Comparison of ENCODE assay signal across 9 cellular contexts in genomic region chr22:38257650-38258246, GRCh38. TPM values are rescaled to one million over a fixed set of nuclear protein-coding genes. Genes with fewer than 3 reads are reported as not detected.
DNase-seq lines count a peak whose midpoint lies in the region; ATAC-seq, FAIRE-seq and TF ChIP-seq lines count a peak whose summit lies in the region.
"Had no signal": no experiment of that assay in that cellular context is flagged by ENCODE, and none has a peak within 500 bp of the region (broad histone marks: within the 10 kb centered on the region; RNA-seq: fewer than 3 reads in every experiment).

No MANE protein-coding gene starts in this region.

- in situ Hi-C loops in HepG2 (cut with HindIII; ENCODE audit: extremely low pct_ligation_motif_present, low pct_unique_long_range_greater_than_20kb) = no loop called here

- peak; percentile 42 for ATAC-seq in HepG2
- ATAC-seq in HG03439 (IDR thresholded peaks at IDR 0.05; ENCODE audit: unreplicated experiment) = no peak

- POLR2A ChIA-PET in HepG2 (lab: Yijun Ruan, JAX) = interaction anchor here (0.7 kb wide), 1 partner anchor 333 kb away, joined by 4 read pairs; no protein-coding TSS in a partner anchor

- intact Hi-C loops in HepG2 (cut with micrococcal nuclease; ENCODE audit: unreplicated experiment) = no loop called here
- intact Hi-C loops in thyroid gland (cut with DNase I) = no loop called here

- H3K9me3 ChIP-seq in adipocyte (ENCODE audit: control insufficient read depth, low read length) (no peaks in the 10 kb centered on the region), HepG2 (ENCODE audit: low read length) (no peaks in the 10 kb centered on the region), thyroid gland (no peaks in the 10 kb centered on the region)

- peaks cover 48% of the 10 kb centered on the region for H3K4me1 ChIP-seq in adipocyte (ENCODE audit: control insufficient read depth, insufficient read depth, low read length)
- H3K4me1 ChIP-seq in HepG2 (ENCODE audit: insufficient read depth, low read length) = peaks cover 45% of the 10 kb centered on the region
- peaks cover 36 to 54% of the 10 kb centered on the region in 2 donors for H3K4me1 ChIP-seq in thyroid gland

- CTCF ChIA-PET in HepG2 (lab: Yijun Ruan, JAX; ENCODE audit: low intra/inter-chr PET ratio, low total read pairs) = no interaction called here

- TF ChIP-seq POLR2A in HepG2 (IDR thresholded peaks at IDR 0.05; ENCODE audit: insufficient read depth in 1 of 2, low read depth in 2 of 2, low read length in 2 of 2) (no peak), thyroid gland (IDR thresholded peaks at IDR 0.05) (no peak)

- peaks cover 14% of the 10 kb centered on the region for H3K79me2 ChIP-seq in HepG2 (ENCODE audit: insufficient read depth, low read length)

- DNase-seq in NCI-H146 (lab: John Stamatoyannopoulos, UW) (peak; percentile 86), adipocyte (ENCODE audit: low read depth) (peak; percentile 20), HepG2 (ENCODE audit: low spot score) (no peak), thyroid gland (peak in 1 of 2 donors; percentile 22), NAMALWA (ENCODE audit: low spot score) (no peak), AG08396 (ENCODE audit: low spot score) (no peak), NCI-H226 (no peak)
- DNase-seq: islet precursor cell had no signal

- peak; percentile 48 for TF ChIP-seq CTCF in HepG2 (CRISPR knock-in tag; IDR thresholded peaks at IDR 0.05)
- TF ChIP-seq CTCF in thyroid gland (IDR thresholded peaks at IDR 0.05) = peak in 1 of 6 experiments; percentile 18

- no peak for TF ChIP-seq RAD21 in HepG2 (CRISPR knock-in tag; IDR thresholded peaks at IDR 0.05)

- H4K20me1 ChIP-seq in HepG2 (ENCODE audit: insufficient read depth, low read length) = no peaks in the 10 kb centered on the region; the same call in 1 of the 2 replicates

- no TSS peak for BruUV-seq in HepG2 (replicated peaks; lab: Mats Ljungman, UMichigan)

- no peak overlapping the region for H2AFZ ChIP-seq in HepG2 (ENCODE audit: low read length)

- H3K27me3 ChIP-seq in adipocyte (replicated peaks; ENCODE audit: control insufficient read depth, insufficient read depth, low read length) = no peaks in the 10 kb centered on the region
- no peaks in the 10 kb centered on the region for H3K27me3 ChIP-seq in HepG2 (ENCODE audit: control insufficient read depth in 1 of 2, insufficient read depth in 2 of 2, low read length in 2 of 2)
- no peaks in the 10 kb centered on the region for H3K27me3 ChIP-seq in thyroid gland

- H3K9ac ChIP-seq in adipocyte (ENCODE audit: low read length) = peak overlapping the region; percentile 86
- H3K9ac ChIP-seq in HepG2 (ENCODE audit: insufficient read depth, low read depth, low read length) = no peak overlapping the region

- no peaks in the 10 kb centered on the region for H3K36me3 ChIP-seq in adipocyte (ENCODE audit: control insufficient read depth, insufficient read depth, low read length, severe bottlenecking)
- no peaks in the 10 kb centered on the region for H3K36me3 ChIP-seq in HepG2 (replicated peaks in 1 of 2; ENCODE audit: control insufficient read depth in 1 of 2, insufficient read depth in 2 of 2, low read length in 2 of 2)
- no peaks in the 10 kb centered on the region for H3K36me3 ChIP-seq in thyroid gland

- TF ChIP-seq EP300 in HepG2 (IDR thresholded peaks at IDR 0.05; ENCODE audit: low read depth in 2 of 2, low read length in 2 of 2) = no peak
- no peak for TF ChIP-seq EP300 in HepG2 (CRISPR knock-in tag; IDR thresholded peaks at IDR 0.05; ENCODE audit: borderline replicate concordance)

- FAIRE-seq in HepG2 (lab: Jason Lieb, UNC) = no peak

- H3K4me2 ChIP-seq in HepG2 (ENCODE audit: low read depth, low read length) = no peak overlapping the region

- H3K4me3 ChIP-seq in adipocyte (ENCODE audit: low read length) (peak overlapping the region; percentile 75), HepG2 (replicated peaks in 1 of 3; ENCODE audit: insufficient read depth in 1 of 3, low read depth in 2 of 3, low read length in 3 of 3) (no peak overlapping the region), thyroid gland (replicated peaks in 1 of 3) (no peak overlapping the region)

- H3K27ac ChIP-seq in HepG2 (ENCODE audit: extremely low read length, insufficient read depth, low read length) (peak overlapping the region; percentile 16), thyroid gland (peak overlapping the region; percentile 42 to 80 (median 68))

- 79% methylated on average over 4 of the region's 4 CpGs for WGBS in HepG2 (ENCODE audit: low lambda C conversion rate)
- 73 to 78% methylated on average over 4 of the region's 4 CpGs for WGBS in thyroid gland, 2 donors

RNA-seq across cellular contexts. Expression of gene TMEM184B, which starts 15.1 kb away (rescaled TPM):
- total RNA-seq in HepG2 (2016; rRNA removed; fragmentation: Illumina TruSeq; extraction: Trizol) (11.8 and 15.9 TPM in 2 replicates), thyroid gland (10 to 100 TPM; 42.9 to 92.2 (median 74.5) TPM)
- total RNA-seq in HepG2 (2016; cell fraction: cytosol; rRNA removed; fragmentation: Illumina TruSeq; extraction: Trizol; ENCODE audit: low read depth) = 12.8 and 13.5 TPM in 2 replicates
- 10.2 and 15.3 TPM in 2 replicates for total RNA-seq in HepG2 (2016; cell fraction: insoluble cytoplasmic fraction; rRNA removed; fragmentation: Illumina TruSeq; extraction: Trizol)
- 32.8 and 33.3 TPM in 2 replicates for total RNA-seq in HepG2 (2016; cell fraction: membrane; rRNA removed; fragmentation: Illumina TruSeq; extraction: Trizol)
- total RNA-seq in HepG2 (2016; cell fraction: nucleus; rRNA removed; fragmentation: Illumina TruSeq; extraction: Trizol) = 12.9 and 16.5 TPM in 2 replicates
- polyA plus RNA-seq in HepG2 (2011; rRNA removed) = 16.0 and 16.4 TPM in 2 replicates
- polyA plus RNA-seq in HepG2 (2011; cell fraction: cytosol; rRNA removed) = 13.7 and 14.0 TPM in 2 replicates
- 33.2 and 36.0 TPM in 2 replicates for polyA plus RNA-seq in HepG2 (2011; cell fraction: nucleus; rRNA removed)
- 18.5 and 26.5 TPM in 2 replicates for polyA plus RNA-seq in HepG2 (2012)
- 13.7 and 14.5 TPM in 2 replicates for polyA plus RNA-seq in HepG2 (2016; cell fraction: cytosol; fragmentation: Illumina TruSeq; extraction: Trizol; ENCODE audit: low read depth)
- polyA plus RNA-seq in HepG2 (2016; cell fraction: insoluble cytoplasmic fraction; fragmentation: Illumina TruSeq; extraction: Trizol; ENCODE audit: low read depth) = 14.5 and 19.7 TPM in 2 replicates
- 34.1 and 39.3 TPM in 2 replicates for polyA plus RNA-seq in HepG2 (2016; cell fraction: membrane; fragmentation: Illumina TruSeq; extraction: Trizol; ENCODE audit: low read depth)
- polyA plus RNA-seq in HepG2 (2016; cell fraction: nucleus; fragmentation: Illumina TruSeq; extraction: Trizol; ENCODE audit: insufficient read depth, low read depth) = 38.4 and 41.0 TPM in 2 replicates
- 21.0 and 37.7 TPM in 2 replicates for polyA minus RNA-seq in HepG2 (2011; rRNA and poly(A)+ RNA removed; ENCODE audit: low replicate concordance)
- 18.8 and 20.9 TPM in 2 replicates for polyA minus RNA-seq in HepG2 (2011; cell fraction: cytosol; rRNA and poly(A)+ RNA removed)
- polyA minus RNA-seq in HepG2 (2011; cell fraction: nucleus; rRNA and poly(A)+ RNA removed) = 8.7 and 10.9 TPM in 2 replicates

RNA-seq across cellular contexts. Expression of gene MAFF, which starts 56.0 kb away (rescaled TPM):
- total RNA-seq in HepG2 (2016; rRNA removed; fragmentation: Illumina TruSeq; extraction: Trizol) = 3.1 and 5.4 TPM in 2 replicates
- 1.1 and 1.3 TPM in 2 replicates for total RNA-seq in HepG2 (2016; cell fraction: cytosol; rRNA removed; fragmentation: Illumina TruSeq; extraction: Trizol; ENCODE audit: low read depth)
- 3.7 and 5.5 TPM in 2 replicates for total RNA-seq in HepG2 (2016; cell fraction: insoluble cytoplasmic fraction; rRNA removed; fragmentation: Illumina TruSeq; extraction: Trizol)
- total RNA-seq in HepG2 (2016; cell fraction: membrane; rRNA removed; fragmentation: Illumina TruSeq; extraction: Trizol) = 2.3 and 2.5 TPM in 2 replicates
- total RNA-seq in HepG2 (2016; cell fraction: nucleus; rRNA removed; fragmentation: Illumina TruSeq; extraction: Trizol) = 4.4 and 6.4 TPM in 2 replicates
- polyA plus RNA-seq in HepG2 (2011; rRNA removed) = 14.3 and 17.1 TPM in 2 replicates
- polyA plus RNA-seq in HepG2 (2011; cell fraction: cytosol; rRNA removed) = 15.6 and 18.3 TPM in 2 replicates
- 15.7 and 16.6 TPM in 2 replicates for polyA plus RNA-seq in HepG2 (2011; cell fraction: nucleus; rRNA removed)
- 12.4 and 26.2 TPM in 2 replicates for polyA plus RNA-seq in HepG2 (2012)
- 0.70 and 0.71 TPM in 2 replicates for polyA plus RNA-seq in HepG2 (2016; cell fraction: cytosol; fragmentation: Illumina TruSeq; extraction: Trizol; ENCODE audit: low read depth)
- 3.5 and 3.7 TPM in 2 replicates for polyA plus RNA-seq in HepG2 (2016; cell fraction: insoluble cytoplasmic fraction; fragmentation: Illumina TruSeq; extraction: Trizol; ENCODE audit: low read depth)
- polyA plus RNA-seq in HepG2 (2016; cell fraction: membrane; fragmentation: Illumina TruSeq; extraction: Trizol; ENCODE audit: low read depth) = 1.2 and 1.9 TPM in 2 replicates
- 7.1 and 7.9 TPM in 2 replicates for polyA plus RNA-seq in HepG2 (2016; cell fraction: nucleus; fragmentation: Illumina TruSeq; extraction: Trizol; ENCODE audit: insufficient read depth, low read depth)
- polyA minus RNA-seq in HepG2 (2011; rRNA and poly(A)+ RNA removed; ENCODE audit: low replicate concordance) = 2.5 and 12.3 TPM in 2 replicates
- 11.3 and 12.8 TPM in 2 replicates for polyA minus RNA-seq in HepG2 (2011; cell fraction: cytosol; rRNA and poly(A)+ RNA removed)
- polyA minus RNA-seq in HepG2 (2011; cell fraction: nucleus; rRNA and poly(A)+ RNA removed) = 7.3 and 8.1 TPM in 2 replicates
- total RNA-seq in thyroid gland = 100 to 1,000 TPM in 1 of 4 donors, 10 to 100 TPM in 3; 13.1 to 111 (median 24.6) TPM

RNA-seq across cellular contexts. Expression of gene CSNK1E, which starts 59.5 kb away (rescaled TPM):
- total RNA-seq in HepG2 (2016; rRNA removed; fragmentation: Illumina TruSeq; extraction: Trizol) (19.8 and 34.7 TPM in 2 replicates), thyroid gland (10 to 100 TPM; 53.2 to 98.4 (median 69.5) TPM)
- total RNA-seq in HepG2 (2016; cell fraction: cytosol; rRNA removed; fragmentation: Illumina TruSeq; extraction: Trizol; ENCODE audit: low read depth) = 34.0 and 36.2 TPM in 2 replicates
- 18.0 and 33.5 TPM in 2 replicates for total RNA-seq in HepG2 (2016; cell fraction: insoluble cytoplasmic fraction; rRNA removed; fragmentation: Illumina TruSeq; extraction: Trizol)
- 53.9 and 59.1 TPM in 2 replicates for total RNA-seq in HepG2 (2016; cell fraction: membrane; rRNA removed; fragmentation: Illumina TruSeq; extraction: Trizol)
- 30.6 and 34.3 TPM in 2 replicates for total RNA-seq in HepG2 (2016; cell fraction: nucleus; rRNA removed; fragmentation: Illumina TruSeq; extraction: Trizol)
- 129 and 152 TPM in 2 replicates for polyA plus RNA-seq in HepG2 (2011; rRNA removed)
- polyA plus RNA-seq in HepG2 (2011; cell fraction: cytosol; rRNA removed) = 93.4 and 108 TPM in 2 replicates
- 285 and 291 TPM in 2 replicates for polyA plus RNA-seq in HepG2 (2011; cell fraction: nucleus; rRNA removed)
- polyA plus RNA-seq in HepG2 (2012) = 60.9 and 83.8 TPM in 2 replicates
- polyA plus RNA-seq in HepG2 (2016; cell fraction: cytosol; fragmentation: Illumina TruSeq; extraction: Trizol; ENCODE audit: low read depth) = 40.2 and 42.9 TPM in 2 replicates
- 27.5 and 37.1 TPM in 2 replicates for polyA plus RNA-seq in HepG2 (2016; cell fraction: insoluble cytoplasmic fraction; fragmentation: Illumina TruSeq; extraction: Trizol; ENCODE audit: low read depth)
- 58.9 and 59.0 TPM in 2 replicates for polyA plus RNA-seq in HepG2 (2016; cell fraction: membrane; fragmentation: Illumina TruSeq; extraction: Trizol; ENCODE audit: low read depth)
- 67.4 and 77.3 TPM in 2 replicates for polyA plus RNA-seq in HepG2 (2016; cell fraction: nucleus; fragmentation: Illumina TruSeq; extraction: Trizol; ENCODE audit: insufficient read depth, low read depth)
- 116 and 242 TPM in 2 replicates for polyA minus RNA-seq in HepG2 (2011; rRNA and poly(A)+ RNA removed; ENCODE audit: low replicate concordance)
- polyA minus RNA-seq in HepG2 (2011; cell fraction: cytosol; rRNA and poly(A)+ RNA removed) = 54.0 and 54.3 TPM in 2 replicates
- 69.5 and 90.5 TPM in 2 replicates for polyA minus RNA-seq in HepG2 (2011; cell fraction: nucleus; rRNA and poly(A)+ RNA removed)

Comparison
In these comparisons a context has a peak if more than half of its experiments do, and no peak if none do; other contexts are left out.
1. DNase-seq: peak in NCI-H146 (single experiment) and adipocyte (single experiment); none in HepG2 (single experiment), NAMALWA (single experiment), AG08396 (single experiment) and NCI-H226 (single experiment).